ENCODE assay signal across 10 cellular contexts in genomic region chr2:104854507-104855173, GRCh38. TPM values are rescaled to one million over a fixed set of nuclear protein-coding genes. Genes with fewer than 3 reads are reported as not detected.
DNase-seq lines count a peak whose midpoint lies in the region; ATAC-seq, FAIRE-seq and TF ChIP-seq lines count a peak whose summit lies in the region.
"Had no signal": no experiment of that assay in that cellular context is flagged by ENCODE, and none has a peak within 500 bp of the region (broad histone marks: within the 10 kb centered on the region; RNA-seq: fewer than 3 reads in every experiment).

No MANE protein-coding gene starts in this region.

- peaks cover 2% of the 10 kb centered on the region for H3K36me3 Mint-ChIP-seq in mesothelial cell of epicardium

- TF ChIP-seq CTCF in 22Rv1 (IDR thresholded peaks at IDR 0.05) (no peak), GM13977 (IDR thresholded peaks at IDR 0.05; ENCODE audit: extremely low read depth, insufficient read depth, missing control alignments) (no peak), mesothelial cell of epicardium (IDR thresholded peaks at IDR 0.05; ENCODE audit: unreplicated experiment) (no peak)

- H3K4me3 Mint-ChIP-seq in mesothelial cell of epicardium = peak overlapping the region; percentile 69

- DNase-seq in GM13977 (ENCODE audit: low spot score) (peak; percentile 47), mesothelial cell of epicardium (ENCODE audit: low spot score in 2 of 2, unreplicated experiment in 2 of 2) (no peak), RCC 7860 (ENCODE audit: low spot score) (no peak), KG1 (lab: John Stamatoyannopoulos, UW) (no peak), GM03348 (ENCODE audit: low spot score) (no peak)
- DNase-seq: NCI-H1417 treated with DMSO at 0.1 percent for 48 hours had no signal

- H3K27ac ChIP-seq in 22Rv1 (peak overlapping the region; percentile 69), angular gyrus (ENCODE audit: low read depth, low read length) (peak overlapping the region; percentile 88)

- H3K9me3 Mint-ChIP-seq in mesothelial cell of epicardium = no peaks in the 10 kb centered on the region

- ATAC-seq in HG02973 (IDR thresholded peaks at IDR 0.05; ENCODE audit: unreplicated experiment) = no peak

- no peak for FAIRE-seq in RCC 7860 (lab: Jason Lieb, UNC)

- peaks cover 84% of the 10 kb centered on the region for H3K27me3 Mint-ChIP-seq in mesothelial cell of epicardium (ENCODE audit: low read depth)

- peaks cover 20% of the 10 kb centered on the region for H3K4me1 Mint-ChIP-seq in mesothelial cell of epicardium

- no peak overlapping the region for H3K27ac Mint-ChIP-seq in mesothelial cell of epicardium

- in situ Hi-C loops in GM13977 (cut with MboI; ENCODE audit: low pct_unique_long_range_greater_than_20kb, low sequenced_read_pairs, unreplicated experiment) = loop anchor here (25.0 kb wide), 1 partner anchor 1692 kb away; no protein-coding TSS in a partner anchor

RNA-seq across cellular contexts. Expression of gene POU3F3, which starts 0.7 kb away (rescaled TPM):
- not detected in 3 replicates for total RNA-seq in mesothelial cell of epicardium
- total RNA-seq: activated CD8-positive, alpha-beta memory T cell treated with anti-CD3 and anti-CD28 coated beads for 36 hours had no signal
